15 cellular contexts compared by ENCODE assay signal in genomic region chr2:108491848-108492247, GRCh38. TPM values are rescaled to one million over a fixed set of nuclear protein-coding genes. Genes with fewer than 3 reads are reported as not detected.
A peak's percentile ranks its signal among the peaks of the same experiment; 100 is the strongest.
DNase-seq lines count a peak whose midpoint lies in the region; ATAC-seq and TF ChIP-seq lines count a peak whose summit lies in the region.
"Had no signal": no experiment of that assay in that cellular context is flagged by ENCODE, and none has a peak within 500 bp of the region (broad histone marks: within the 10 kb centered on the region; RNA-seq: fewer than 3 reads in every experiment).

No MANE protein-coding gene starts in this region.

- H3K9me3 ChIP-seq in SK-N-SH (no peaks in the 10 kb centered on the region), mesenchymal stem cell (ENCODE audit: control insufficient read depth, low read length) (no peaks in the 10 kb centered on the region)

- DNase-seq in SK-N-SH (no peak), mesenchymal stem cell (no peak)
- DNase-seq in activated naive CD8-positive, alpha-beta T cell treated with anti-CD3 and anti-CD28 coated beads, Interleukin-2, amount 50 U/mL, for 24 hours = no peak
- DNase-seq: C1 segment of cervical spinal cord, H7, Karpas-422, NCI-H1105 treated with DMSO at 0.1 percent for 48 hours, NCI-H187, PC-9 had no signal

- peaks cover 15% of the 10 kb centered on the region for H3F3A ChIP-seq in SK-N-SH (replicated peaks; ENCODE audit: insufficient read depth)

- H3K9me3 Mint-ChIP-seq in activated naive CD8-positive, alpha-beta T cell (ENCODE audit: low read depth) = no peaks in the 10 kb centered on the region
- no peaks in the 10 kb centered on the region for H3K9me3 Mint-ChIP-seq in activated naive CD8-positive, alpha-beta T cell treated with anti-CD3 and anti-CD28 coated beads, Interleukin-2, amount 50 U/mL, for 24 hours

- no peak overlapping the region for H2BK12ac ChIP-seq in mesenchymal stem cell (ENCODE audit: low read length in 2 of 2)

- no peak overlapping the region for H3K4me3 ChIP-seq in SK-N-SH (ENCODE audit: low read depth in 2 of 2, low read length in 1 of 2)
- H3K4me3 ChIP-seq in mesenchymal stem cell (ENCODE audit: insufficient read depth in 1 of 2, low read depth in 1 of 2, low read length in 2 of 2) = no peak overlapping the region
- H3K4me3 ChIP-seq: PC-9 had no signal

- CTCF ChIA-PET in SK-N-SH (lab: Yijun Ruan, JAX) = no interaction called here

- POLR2A ChIA-PET in SK-N-SH (lab: Yijun Ruan, JAX) = no interaction called here

- H3K9me2 ChIP-seq in SK-N-SH = no peaks in the 10 kb centered on the region; the same call in 1 of the 2 replicates

- no peak overlapping the region for H2BK5ac ChIP-seq in mesenchymal stem cell (ENCODE audit: low read depth, low read length, poor library complexity, severe bottlenecking)

- H3K4ac ChIP-seq in mesenchymal stem cell (ENCODE audit: low read depth in 1 of 2, low read length in 2 of 2) = no peak overlapping the region

- no peak overlapping the region for H2BK120ac ChIP-seq in mesenchymal stem cell (ENCODE audit: low read depth, low read length)

- H3K9ac ChIP-seq in SK-N-SH = 0 out of 2 replicates have a peak overlapping the region, but pooled peaks have one; percentile 7
- no peak overlapping the region for H3K9ac ChIP-seq in mesenchymal stem cell (ENCODE audit: low read length)

- no peak overlapping the region for H3K23ac ChIP-seq in mesenchymal stem cell (ENCODE audit: low read length in 2 of 2)

- H3K4me1 ChIP-seq in SK-N-SH (ENCODE audit: control insufficient read depth in 1 of 2, insufficient read depth in 2 of 2, low read depth in 1 of 2, low read length in 1 of 2) (peaks cover 0 to 6% of the 10 kb centered on the region in 2 experiments; a peak in 3 of 4 replicates), mesenchymal stem cell (ENCODE audit: control insufficient read depth, insufficient read depth, low read depth, low read length) (no peaks in the 10 kb centered on the region)

- H2AFZ ChIP-seq in SK-N-SH (ENCODE audit: low read depth) (no peak overlapping the region), mesenchymal stem cell (ENCODE audit: low read depth, low read length) (no peak overlapping the region)
- H2AFZ ChIP-seq: PC-9 had no signal

- H2BK15ac ChIP-seq in mesenchymal stem cell (ENCODE audit: low read depth, poor library complexity, severe bottlenecking) = no peak overlapping the region

- H3K27me3 ChIP-seq in SK-N-SH (ENCODE audit: insufficient read depth) (no peaks in the 10 kb centered on the region), mesenchymal stem cell (ENCODE audit: control insufficient read depth in 1 of 2, insufficient read depth in 1 of 2, low read length in 2 of 2) (no peaks in the 10 kb centered on the region)

- no peak for TF ChIP-seq EP300 in SK-N-SH (IDR thresholded peaks at IDR 0.05; ENCODE audit: borderline replicate concordance in 1 of 2, low read depth in 1 of 2, low read length in 1 of 2)

- H3K18ac ChIP-seq in mesenchymal stem cell (ENCODE audit: low read depth in 1 of 2, low read length in 2 of 2) = no peak overlapping the region

- no peaks in the 10 kb centered on the region for H4K20me1 ChIP-seq in SK-N-SH (ENCODE audit: insufficient read depth)

- H3K4me2 ChIP-seq in SK-N-SH = 0 out of 2 replicates have a peak overlapping the region, but pooled peaks have one; percentile 42
- H3K4me2 ChIP-seq in mesenchymal stem cell (ENCODE audit: low read length, poor library complexity, severe bottlenecking) = no peak overlapping the region
- H3K4me2 ChIP-seq: PC-9 had no signal

- H3K14ac ChIP-seq in mesenchymal stem cell (ENCODE audit: low read length in 2 of 2) = no peak overlapping the region

- H3K36me3 ChIP-seq in SK-N-SH (replicated peaks in 1 of 2; ENCODE audit: control insufficient read depth in 1 of 2, insufficient read depth in 2 of 2, low read length in 1 of 2) (peaks cover 52 to 56% of the 10 kb centered on the region in 2 experiments), mesenchymal stem cell (ENCODE audit: control insufficient read depth in 1 of 2, insufficient read depth in 2 of 2, low read depth in 1 of 2, low read length in 2 of 2) (peaks cover 6 to 78% of the 10 kb centered on the region in 2 experiments)

- no peaks in the 10 kb centered on the region; the same call in 1 of the 2 replicates for H3K79me2 ChIP-seq in SK-N-SH (ENCODE audit: insufficient read depth)

- H3K27me3 Mint-ChIP-seq in activated naive CD8-positive, alpha-beta T cell = no peaks in the 10 kb centered on the region
- no peaks in the 10 kb centered on the region for H3K27me3 Mint-ChIP-seq in activated naive CD8-positive, alpha-beta T cell treated with anti-CD3 and anti-CD28 coated beads, Interleukin-2, amount 50 U/mL, for 24 hours

- H2AK5ac ChIP-seq in mesenchymal stem cell (ENCODE audit: low read length, severe bottlenecking) = no peak overlapping the region

- H3K36me3 Mint-ChIP-seq in activated naive CD8-positive, alpha-beta T cell = peaks cover 2% of the 10 kb centered on the region
- H3K36me3 Mint-ChIP-seq in activated naive CD8-positive, alpha-beta T cell treated with anti-CD3 and anti-CD28 coated beads, Interleukin-2, amount 50 U/mL, for 24 hours (ENCODE audit: low read depth) = peaks cover 27% of the 10 kb centered on the region

- ATAC-seq in SK-N-SH treated with all-trans-retinoic acid at 6 μM for 48 hours (no peak), HG03139 (IDR thresholded peaks at IDR 0.05; ENCODE audit: unreplicated experiment) (no peak), GM21737 (IDR thresholded peaks at IDR 0.05; ENCODE audit: unreplicated experiment) (no peak), GM18861 (IDR thresholded peaks at IDR 0.05; ENCODE audit: unreplicated experiment) (no peak)
- ATAC-seq in activated naive CD8-positive, alpha-beta T cell treated with anti-CD3 and anti-CD28 coated beads, Interleukin-2, amount 50 U/mL, for 24 hours = no peak

- H3K27ac ChIP-seq in SK-N-SH (ENCODE audit: low read depth in 2 of 2, low read length in 1 of 2) = peak overlapping the region; percentile 50 to 73; a peak in 3 of 4 replicates
- H3K27ac ChIP-seq in mesenchymal stem cell (ENCODE audit: low read length, poor library complexity, severe bottlenecking) = peak overlapping the region; percentile 81
- H3K27ac ChIP-seq: 22Rv1, PC-9 had no signal

- H4K91ac ChIP-seq in mesenchymal stem cell (ENCODE audit: low read length) = no peak overlapping the region

- no peak overlapping the region for H4K8ac ChIP-seq in mesenchymal stem cell (ENCODE audit: low read length)

- H3K27ac Mint-ChIP-seq in activated naive CD8-positive, alpha-beta T cell = peak overlapping the region; percentile 70
- H3K27ac Mint-ChIP-seq in activated naive CD8-positive, alpha-beta T cell treated with anti-CD3 and anti-CD28 coated beads, Interleukin-2, amount 50 U/mL, for 24 hours = no peak overlapping the region

- TF ChIP-seq RAD21 in SK-N-SH (IDR thresholded peaks at IDR 0.05; ENCODE audit: low read length) = no peak

- H3K79me1 ChIP-seq in mesenchymal stem cell (replicated peaks; ENCODE audit: low read length, poor library complexity, severe bottlenecking) = peaks cover 4% of the 10 kb centered on the region

- H3K4me1 Mint-ChIP-seq in activated naive CD8-positive, alpha-beta T cell (ENCODE audit: low read depth) = peaks cover 6% of the 10 kb centered on the region
- H3K4me1 Mint-ChIP-seq in activated naive CD8-positive, alpha-beta T cell treated with anti-CD3 and anti-CD28 coated beads, Interleukin-2, amount 50 U/mL, for 24 hours = peaks cover 11% of the 10 kb centered on the region

- no peak for TF ChIP-seq CTCF in SK-N-SH (IDR thresholded peaks at IDR 0.05)

- no peak overlapping the region for H3K4me3 Mint-ChIP-seq in activated naive CD8-positive, alpha-beta T cell
- no peak overlapping the region for H3K4me3 Mint-ChIP-seq in activated naive CD8-positive, alpha-beta T cell treated with anti-CD3 and anti-CD28 coated beads, Interleukin-2, amount 50 U/mL, for 24 hours

TF ChIP-seq in SK-N-SH, 30 proteins besides CTCF, POLR2A, EP300 and RAD21 (continues in another document):
- TF ChIP-seq SIN3A (IDR thresholded peaks at IDR 0.05; ENCODE audit: borderline replicate concordance, low read depth, low read length) (no peak), TAF1 (IDR thresholded peaks at IDR 0.05; ENCODE audit: borderline replicate concordance, low read depth, low read length) (no peak), POLR2AphosphoS5 (IDR thresholded peaks at IDR 0.05; ENCODE audit: low read depth, low read length) (no peak), GABPA (IDR thresholded peaks at IDR 0.05; ENCODE audit: low read depth) (no peak), RCOR1 (IDR thresholded peaks at IDR 0.05; ENCODE audit: low read length) (no peak), GATA2 (CRISPR knock-in tag; IDR thresholded peaks at IDR 0.05) (no peak)

TF ChIP-seq in SK-N-SH treated with all-trans-retinoic acid at 6 μM for 48 hours, 23 proteins besides CTCF, POLR2A, EP300 and RAD21 (continues in another document):
- TF ChIP-seq ISL1 (CRISPR knock-in tag; IDR thresholded peaks at IDR 0.05) = no peak
- TF ChIP-seq SNAI2 (CRISPR knock-in tag; IDR thresholded peaks at IDR 0.05) = no peak
- TF ChIP-seq ESRRG (CRISPR knock-in tag; IDR thresholded peaks at IDR 0.05) = no peak
- no peak for TF ChIP-seq TCF4 (CRISPR knock-in tag; IDR thresholded peaks at IDR 0.05; ENCODE audit: borderline replicate concordance)
- no peak for TF ChIP-seq GLIS3 (CRISPR knock-in tag; IDR thresholded peaks at IDR 0.05)
- TF ChIP-seq TOX (CRISPR knock-in tag; IDR thresholded peaks at IDR 0.05; ENCODE audit: borderline replicate concordance) = no peak
- TF ChIP-seq, protein P1, sequence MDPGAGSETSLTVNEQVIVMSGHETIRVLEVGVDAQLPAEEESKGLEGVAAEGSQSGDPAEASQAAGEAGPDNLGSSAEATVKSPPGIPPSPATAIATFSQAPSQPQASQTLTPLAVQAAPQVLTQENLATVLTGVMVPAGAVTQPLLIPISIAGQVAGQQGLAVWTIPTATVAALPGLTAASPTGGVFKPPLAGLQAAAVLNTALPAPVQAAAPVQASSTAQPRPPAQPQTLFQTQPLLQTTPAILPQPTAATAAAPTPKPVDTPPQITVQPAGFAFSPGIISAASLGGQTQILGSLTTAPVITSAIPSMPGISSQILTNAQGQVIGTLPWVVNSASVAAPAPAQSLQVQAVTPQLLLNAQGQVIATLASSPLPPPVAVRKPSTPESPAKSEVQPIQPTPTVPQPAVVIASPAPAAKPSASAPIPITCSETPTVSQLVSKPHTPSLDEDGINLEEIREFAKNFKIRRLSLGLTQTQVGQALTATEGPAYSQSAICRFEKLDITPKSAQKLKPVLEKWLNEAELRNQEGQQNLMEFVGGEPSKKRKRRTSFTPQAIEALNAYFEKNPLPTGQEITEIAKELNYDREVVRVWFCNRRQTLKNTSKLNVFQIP (CRISPR knock-in tag; IDR thresholded peaks at IDR 0.05; ENCODE audit: borderline replicate concordance, low read depth) = no peak
- TF ChIP-seq ZC3H10 (CRISPR knock-in tag; IDR thresholded peaks at IDR 0.05) = no peak

RNA-seq across cellular contexts. Expression of gene LIMS1, which starts 42.4 kb away (rescaled TPM):
- polyA plus RNA-seq in SK-N-SH (2012; rRNA removed) = 123 and 131 TPM in 2 replicates
- 93.1 and 107 TPM in 2 replicates for polyA plus RNA-seq in SK-N-SH (2012; cell fraction: cytosol; rRNA removed)
- 104 and 182 TPM in 2 replicates for polyA plus RNA-seq in SK-N-SH (2012; cell fraction: nucleus; rRNA removed)
- polyA plus RNA-seq in mesenchymal stem cell (2013, experiment 1 of 2) = 146 TPM
- 150 TPM for polyA plus RNA-seq in mesenchymal stem cell (2013, experiment 2 of 2)

RNA-seq across cellular contexts. Expression of gene GCC2, which starts 42.8 kb away (rescaled TPM):
- polyA plus RNA-seq in SK-N-SH (2012; rRNA removed) = 4.5 and 5.9 TPM in 2 replicates
- polyA plus RNA-seq in SK-N-SH (2012; cell fraction: cytosol; rRNA removed) = 6.0 and 7.7 TPM in 2 replicates
- 5.3 and 13.2 TPM in 2 replicates for polyA plus RNA-seq in SK-N-SH (2012; cell fraction: nucleus; rRNA removed)
- polyA plus RNA-seq in mesenchymal stem cell (2013, experiment 1 of 2) = 31.4 TPM
- polyA plus RNA-seq in mesenchymal stem cell (2013, experiment 2 of 2) = 32.8 TPM
